ENCODE assay signal across 2 cellular contexts in the genomic region with DNA sequence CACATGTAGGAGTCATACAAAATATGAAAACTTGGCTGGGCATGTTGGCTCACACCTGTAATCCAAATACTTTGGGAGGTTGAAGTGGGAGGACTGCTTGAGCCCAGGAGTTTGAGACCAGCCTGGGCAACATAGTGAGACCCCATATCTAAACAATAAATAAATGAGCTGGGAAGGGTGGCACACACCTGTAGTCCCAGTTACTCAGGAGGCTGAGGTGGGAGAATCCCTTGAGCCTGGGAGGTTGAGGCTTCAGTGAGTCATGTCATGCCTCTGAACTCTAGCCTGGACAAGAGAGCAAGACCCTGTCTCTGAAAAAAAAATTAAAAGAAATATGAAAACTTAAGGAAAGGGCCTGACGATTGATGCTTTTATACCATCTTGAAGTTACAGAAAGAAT.
TF ChIP-seq lines count a peak whose summit lies in the region.

No MANE protein-coding gene starts in this region.

TF ChIP-seq in WTC11, 78 proteins besides CTCF, POLR2A, EP300 and RAD21:
- no peak for TF ChIP-seq IRF2 (CRISPR knock-in tag; IDR thresholded peaks at IDR 0.05; ENCODE audit: borderline replicate concordance, low read depth)
- peak; percentile 61; the same call in 1 of the 2 replicates for TF ChIP-seq ZNF121 (CRISPR knock-in tag; IDR thresholded peaks at IDR 0.05)
- TF ChIP-seq, protein P1, sequence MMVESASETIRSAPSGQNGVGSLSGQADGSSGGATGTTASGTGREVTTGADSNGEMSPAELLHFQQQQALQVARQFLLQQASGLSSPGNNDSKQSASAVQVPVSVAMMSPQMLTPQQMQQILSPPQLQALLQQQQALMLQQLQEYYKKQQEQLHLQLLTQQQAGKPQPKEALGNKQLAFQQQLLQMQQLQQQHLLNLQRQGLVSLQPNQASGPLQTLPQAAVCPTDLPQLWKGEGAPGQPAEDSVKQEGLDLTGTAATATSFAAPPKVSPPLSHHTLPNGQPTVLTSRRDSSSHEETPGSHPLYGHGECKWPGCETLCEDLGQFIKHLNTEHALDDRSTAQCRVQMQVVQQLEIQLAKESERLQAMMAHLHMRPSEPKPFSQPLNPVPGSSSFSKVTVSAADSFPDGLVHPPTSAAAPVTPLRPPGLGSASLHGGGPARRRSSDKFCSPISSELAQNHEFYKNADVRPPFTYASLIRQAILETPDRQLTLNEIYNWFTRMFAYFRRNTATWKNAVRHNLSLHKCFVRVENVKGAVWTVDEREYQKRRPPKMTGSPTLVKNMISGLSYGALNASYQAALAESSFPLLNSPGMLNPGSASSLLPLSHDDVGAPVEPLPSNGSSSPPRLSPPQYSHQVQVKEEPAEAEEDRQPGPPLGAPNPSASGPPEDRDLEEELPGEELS (CRISPR knock-in tag; IDR thresholded peaks at IDR 0.05): no peak

TF ChIP-seq in H1, 55 proteins besides CTCF, POLR2A, EP300 and RAD21 (continued from another document):
- TF ChIP-seq, protein P2, sequence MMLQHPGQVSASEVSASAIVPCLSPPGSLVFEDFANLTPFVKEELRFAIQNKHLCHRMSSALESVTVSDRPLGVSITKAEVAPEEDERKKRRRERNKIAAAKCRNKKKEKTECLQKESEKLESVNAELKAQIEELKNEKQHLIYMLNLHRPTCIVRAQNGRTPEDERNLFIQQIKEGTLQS (IDR thresholded peaks at IDR 0.05; ENCODE audit: insufficient read depth, low read depth, low read length): no peak
